In genomic region chr3:112043621-112044201, GRCh38 we compare ENCODE assay signal across 8 cellular contexts. TPM values are rescaled to one million over a fixed set of nuclear protein-coding genes. Genes with fewer than 3 reads are reported as not detected.
DNase-seq lines count a peak whose midpoint lies in the region; ATAC-seq, FAIRE-seq and TF ChIP-seq lines count a peak whose summit lies in the region.

No MANE protein-coding gene starts in this region.

- DNase-seq in A673 (ENCODE audit: low spot score) (peak; percentile 84), NCI-H1436 treated with DMSO at 0.1 percent for 48 hours (lab: John Stamatoyannopoulos, UW) (peak; percentile 96), SW480 (ENCODE audit: low spot score) (peak; percentile 80), K562 (ENCODE audit: extremely low read depth in 1 of 4, low spot score in 3 of 4) (peak; percentile 58 to 68 (median 62)), inferior parietal cortex (ENCODE audit: extremely low spot score) (peak; percentile 84)
- DNase-seq in stimulated activated CD4-positive, alpha-beta T cell treated with anti-CD3 and anti-CD28 coated beads, Interleukin-15, amount 100 ng/mL, for 48 hours (ENCODE audit: low read depth in 2 of 2), result peak; percentile 14 to 15

- H3K27ac ChIP-seq in A673 (ENCODE audit: low read depth, low read length, poor library complexity, severe bottlenecking) (no peak overlapping the region), K562 (ENCODE audit: extremely low read depth, low read depth, low read length) (no peak overlapping the region)

- BruUV-seq in A673 (replicated peaks; lab: Mats Ljungman, UMichigan) (no TSS peak), K562 (replicated peaks; lab: Mats Ljungman, UMichigan) (no TSS peak)

- POLR2A ChIA-PET in A673 (lab: Charles Lee; ENCODE audit: low non-redundant PET), result no interaction called here
- POLR2A ChIA-PET in K562 (lab: Yijun Ruan, JAX), result interaction anchor here (0.6 kb wide), 1 partner anchor 976 kb away, joined by 3 read pairs; a partner anchor contains a TSS

- no peaks in the 10 kb centered on the region for H3K36me3 ChIP-seq in A673 (ENCODE audit: insufficient read depth, low read length, poor library complexity, severe bottlenecking)
- H3K36me3 ChIP-seq in K562 (ENCODE audit: control insufficient read depth, insufficient read depth, low read length), result no peaks in the 10 kb centered on the region

- WGBS in K562 (ENCODE audit: insufficient coverage, low coverage, missing lambda C conversion rate), result 5% methylated on average over 6 of the region's 7 CpGs

- H3K27me3 ChIP-seq in A673 (replicated peaks; ENCODE audit: insufficient read depth, low read depth, low read length, poor library complexity) (no peaks in the 10 kb centered on the region), K562 (ENCODE audit: control insufficient read depth in 2 of 2, insufficient read depth in 2 of 2, low read length in 2 of 2) (no peaks in the 10 kb centered on the region; a peak in 1 of 5 replicates)

- H3K4me3 ChIP-seq in A673 (ENCODE audit: low read depth, low read length, poor library complexity, severe bottlenecking) (no peak overlapping the region), K562 (no peak overlapping the region)

- FAIRE-seq in K562 (lab: Jason Lieb, UNC), result peak; percentile 69

- H3K9ac ChIP-seq in K562 (ENCODE audit: insufficient read depth in 1 of 2, low read depth in 2 of 2, low read length in 2 of 2), result no peak overlapping the region

- intact Hi-C loops in A673 (cut with micrococcal nuclease; ENCODE audit: unreplicated experiment) (loop anchor here (2.0 kb wide), 2 partner anchors 55 to 327 kb away; no protein-coding TSS in a partner anchor), K562 (cut with micrococcal nuclease) (loop anchor here (1.0 kb wide), 1 partner anchor 326 kb away; no protein-coding TSS in a partner anchor)

- H3K9me1 ChIP-seq in K562 (ENCODE audit: control insufficient read depth, insufficient read depth, low read length), result no peaks in the 10 kb centered on the region

- no peak overlapping the region for H2AFZ ChIP-seq in K562 (ENCODE audit: low read depth, low read length)

- no peaks in the 10 kb centered on the region for H3K79me2 ChIP-seq in K562 (ENCODE audit: control insufficient read depth, insufficient read depth, low read length)

- no peak overlapping the region for H3K4me2 ChIP-seq in K562 (ENCODE audit: insufficient read depth, low read length)

- ATAC-seq in GM18505 (IDR thresholded peaks at IDR 0.05; ENCODE audit: unreplicated experiment) (peak; percentile 87), HG02885 (IDR thresholded peaks at IDR 0.05; ENCODE audit: poor library complexity, unreplicated experiment) (peak; percentile 91), K562 (peak; percentile 93)

- H3K9me3 ChIP-seq in A673 (ENCODE audit: low read depth, low read length, poor library complexity, severe bottlenecking), result no peaks in the 10 kb centered on the region
- no peaks in the 10 kb centered on the region for H3K9me3 ChIP-seq in K562 (replicated peaks; ENCODE audit: control insufficient read depth, insufficient read depth, low read depth, low read length)

- TF ChIP-seq EP300 in K562 (IDR thresholded peaks at IDR 0.05; ENCODE audit: low read length), result no peak

- no peaks in the 10 kb centered on the region for H3K4me1 ChIP-seq in A673 (ENCODE audit: insufficient read depth, low read length, poor library complexity, severe bottlenecking)
- no peaks in the 10 kb centered on the region for H3K4me1 ChIP-seq in K562 (replicated peaks in 1 of 2; ENCODE audit: control insufficient read depth in 2 of 2, insufficient read depth in 2 of 2, low read length in 2 of 2)

- CTCF ChIA-PET in A673 (lab: Charles Lee), result interaction anchor here (0.5 to 1.6 kb wide), 6 partner anchors 30 to 326 kb away, joined by 3 to 21 read pairs (median 6); no protein-coding TSS in a partner anchor
- CTCF ChIA-PET in K562 (lab: Yijun Ruan, JAX; ENCODE audit: low intra/inter-chr PET ratio), result interaction anchor here (0.8 kb wide), 1 partner anchor 326 kb away, joined by 3 read pairs; no protein-coding TSS in a partner anchor

- TF ChIP-seq RAD21 in K562 (CRISPR knock-in tag; conservative IDR thresholded peaks at IDR 0.05 in 1 of 2, IDR thresholded peaks at IDR 0.05 in 1 of 2), result peak; percentile 45 to 56

- TF ChIP-seq POLR2A in GM18505 (IDR thresholded peaks at IDR 0.05; ENCODE audit: borderline replicate concordance, extremely low read depth, insufficient read depth, insufficient read length), result no peak
- no peak for TF ChIP-seq POLR2A in K562 (conservative IDR thresholded peaks at IDR 0.05)

- in situ Hi-C loops in K562 (cut with MboI), result no loop called here

- H4K20me1 ChIP-seq in K562 (replicated peaks; ENCODE audit: control insufficient read depth, insufficient read depth, low read length), result no peaks in the 10 kb centered on the region

- TF ChIP-seq CTCF in A673 (conservative IDR thresholded peaks at IDR 0.05; ENCODE audit: low read depth, low read length) (peak; percentile 95), K562 (IDR thresholded peaks at IDR 0.05 in 2 of 3, conservative IDR thresholded peaks at IDR 0.05 in 1 of 3; ENCODE audit: insufficient read depth in 2 of 3, low read depth in 1 of 3, low read length in 3 of 3) (peak; percentile 63 to 75 (median 66))

TF ChIP-seq in K562, 482 proteins besides CTCF, POLR2A, EP300 and RAD21 (continues in another document):
- TF ChIP-seq PURB (CRISPR knock-in tag; IDR thresholded peaks at IDR 0.05; ENCODE audit: low read depth), result no peak
- TF ChIP-seq ZC3H4 (CRISPR knock-in tag; IDR thresholded peaks at IDR 0.05; ENCODE audit: borderline replicate concordance), result no peak

RNA-seq across cellular contexts. Expression of gene TMPRSS7, which starts 9.2 kb away (rescaled TPM):
- total RNA-seq in A673 (2021) (not detected in 2 replicates), K562 (2014; rRNA removed) (not detected in 2 replicates), K562 (2014; rRNA removed; fragmentation: Illumina TruSeq; extraction: Trizol) (not detected in 2 replicates), K562 (2015; rRNA removed; fragmentation: Illumina TruSeq; extraction: Trizol) (not detected in 2 replicates), K562 (2021) (not detected in 2 replicates)
- not detected in 2 replicates for total RNA-seq in K562 (2011; cell fraction: chromatin; rRNA removed; ENCODE audit: low replicate concordance)
- not detected in 2 replicates for total RNA-seq in K562 (2011; cell fraction: nucleolus; rRNA removed)
- not detected in 2 replicates for total RNA-seq in K562 (2011; cell fraction: nucleoplasm; rRNA removed)
- polyA plus RNA-seq in K562 (2011; rRNA removed) (not detected in 2 replicates), K562 (2014; fragmentation: Illumina TruSeq; extraction: Trizol) (not detected in 2 replicates), K562 (2014; fragmentation: Nextera tagmentation; extraction: Ambion mirVana) (not detected), K562 (2014; rRNA removed) (not detected in 2 replicates)
- not detected in 2 replicates for polyA plus RNA-seq in K562 (2011; cell fraction: cytosol; rRNA removed)
- not detected in 2 replicates for polyA plus RNA-seq in K562 (2011; cell fraction: nucleus; rRNA removed)
- polyA plus RNA-seq in K562 (2012), result not detected in 2 replicates
- not detected in 2 replicates for polyA minus RNA-seq in K562 (2011; rRNA and poly(A)+ RNA removed)
- not detected in 2 replicates for polyA minus RNA-seq in K562 (2011; cell fraction: cytosol; rRNA and poly(A)+ RNA removed)
- not detected in 2 replicates for polyA minus RNA-seq in K562 (2011; cell fraction: nucleus; rRNA and poly(A)+ RNA removed)

RNA-seq across cellular contexts. Expression of gene C3orf52, which starts 42.5 kb away (rescaled TPM):
- total RNA-seq in A673 (2021) (0.73 and 1.0 TPM in 2 replicates), K562 (2014; rRNA removed) (2.8 and 3.2 TPM in 2 replicates), K562 (2014; rRNA removed; fragmentation: Illumina TruSeq; extraction: Trizol) (5.0 and 5.2 TPM in 2 replicates), K562 (2015; rRNA removed; fragmentation: Illumina TruSeq; extraction: Trizol) (3.2 and 3.6 TPM in 2 replicates), K562 (2021) (3.4 and 4.0 TPM in 2 replicates)
- total RNA-seq in K562 (2011; cell fraction: chromatin; rRNA removed; ENCODE audit: low replicate concordance), result 4.7 and 8.2 TPM in 2 replicates
- total RNA-seq in K562 (2011; cell fraction: nucleolus; rRNA removed), result 2.6 and 3.2 TPM in 2 replicates
- total RNA-seq in K562 (2011; cell fraction: nucleoplasm; rRNA removed), result 7.0 and 11.3 TPM in 2 replicates
- polyA plus RNA-seq in K562 (2011; rRNA removed) (2.4 and 6.1 TPM in 2 replicates), K562 (2014; fragmentation: Illumina TruSeq; extraction: Trizol) (3.3 and 3.8 TPM in 2 replicates), K562 (2014; fragmentation: Nextera tagmentation; extraction: Ambion mirVana) (1 to 10 TPM; 5.5 to 5.6 TPM), K562 (2014; rRNA removed) (3.4 and 3.5 TPM in 2 replicates)
- polyA plus RNA-seq in K562 (2011; cell fraction: cytosol; rRNA removed), result 1.9 and 2.1 TPM in 2 replicates
- 4.3 and 5.4 TPM in 2 replicates for polyA plus RNA-seq in K562 (2011; cell fraction: nucleus; rRNA removed)
- 2.5 and 3.7 TPM in 2 replicates for polyA plus RNA-seq in K562 (2012)
- 2.2 and 4.9 TPM in 2 replicates for polyA minus RNA-seq in K562 (2011; rRNA and poly(A)+ RNA removed)
- 2.3 TPM in 1 of 2 replicates, not detected in the other for polyA minus RNA-seq in K562 (2011; cell fraction: cytosol; rRNA and poly(A)+ RNA removed)
- polyA minus RNA-seq in K562 (2011; cell fraction: nucleus; rRNA and poly(A)+ RNA removed), result 2.2 and 3.2 TPM in 2 replicates

RNA-seq across cellular contexts. Expression of gene TAGLN3, which starts 45.0 kb away (rescaled TPM):
- total RNA-seq in A673 (2021) (0.37 TPM in 1 of 2 replicates, not detected in the other), K562 (2014; rRNA removed) (not detected in 2 replicates), K562 (2014; rRNA removed; fragmentation: Illumina TruSeq; extraction: Trizol) (not detected in 2 replicates), K562 (2015; rRNA removed; fragmentation: Illumina TruSeq; extraction: Trizol) (not detected in 2 replicates), K562 (2021) (not detected in 2 replicates)
- total RNA-seq in K562 (2011; cell fraction: chromatin; rRNA removed; ENCODE audit: low replicate concordance), result not detected in 2 replicates
- total RNA-seq in K562 (2011; cell fraction: nucleolus; rRNA removed), result not detected in 2 replicates
- not detected in 2 replicates for total RNA-seq in K562 (2011; cell fraction: nucleoplasm; rRNA removed)
- polyA plus RNA-seq in K562 (2011; rRNA removed) (0.06 TPM in 1 of 2 replicates, not detected in the other), K562 (2014; fragmentation: Illumina TruSeq; extraction: Trizol) (not detected in 2 replicates), K562 (2014; fragmentation: Nextera tagmentation; extraction: Ambion mirVana) (under 1 TPM in 1 of 2 experiments, not detected in 1; 0.06 TPM), K562 (2014; rRNA removed) (not detected in 2 replicates)
- polyA plus RNA-seq in K562 (2011; cell fraction: cytosol; rRNA removed), result 0.09 and 0.15 TPM in 2 replicates
- 0.30 TPM in 1 of 2 replicates, not detected in the other for polyA plus RNA-seq in K562 (2011; cell fraction: nucleus; rRNA removed)
- not detected in 2 replicates for polyA plus RNA-seq in K562 (2012)
- not detected in 2 replicates for polyA minus RNA-seq in K562 (2011; rRNA and poly(A)+ RNA removed)
- polyA minus RNA-seq in K562 (2011; cell fraction: cytosol; rRNA and poly(A)+ RNA removed), result not detected in 2 replicates
- polyA minus RNA-seq in K562 (2011; cell fraction: nucleus; rRNA and poly(A)+ RNA removed), result not detected in 2 replicates

Comparison
In these comparisons a context has a peak if more than half of its experiments do, and no peak if none do; other contexts are left out.
1. DNase-seq: peak in every context shown above with its lines; median percentile 96 in NCI-H1436 treated with DMSO at 0.1 percent for 48 hours; 84 in A673; 84 in inferior parietal cortex; 80 in SW480; 62 in K562; 14 in stimulated activated CD4-positive, alpha-beta T cell treated with anti-CD3 and anti-CD28 coated beads, Interleukin-15, amount 100 ng/mL, for 48 hours.